In genomic region chr15:98655732-98656131, GRCh38 we compare ENCODE assay signal across 31 cellular contexts.
"Had no signal": no experiment of that assay in that cellular context is flagged by ENCODE, and none has a peak within 500 bp of the region (broad histone marks: within the 10 kb centered on the region; RNA-seq: fewer than 3 reads in every experiment).

No MANE protein-coding gene starts in this region.

- H3K9me2 ChIP-seq: SK-N-SH had no signal

- H3K9ac ChIP-seq: SK-N-SH had no signal

- H3K27me3 ChIP-seq: SJSA1 had no signal

- H3K9me3 ChIP-seq: SJSA1, SK-N-SH had no signal

- H3K27me3 Mint-ChIP-seq: activated naive CD8-positive, alpha-beta T cell had no signal

- H3K9me3 Mint-ChIP-seq: activated CD4-positive, alpha-beta T cell treated with anti-CD3 and anti-CD28 coated beads, Interleukin-2, amount 10 ng/mL, durations not matched to agents 7 days and 5 days; activated naive CD4-positive, alpha-beta T cell treated with anti-CD3 and anti-CD28 coated beads, Interleukin-2, amount 10 ng/mL, durations not matched to agents 7 days and 5 days; activated naive CD8-positive, alpha-beta T cell treated with anti-CD3 and anti-CD28 coated beads, Interleukin-2, amount 50 U/mL, for 24 hours; activated T-cell treated with anti-CD3 and anti-CD28 coated beads, Interleukin-2, amount 50 U/mL, for 24 hours; activated T-helper 2 cell treated with anti-CD3 and anti-CD28 coated beads, Interferon-gamma antibody, Interleukin-2, Interleukin-4, amounts not matched to agents 10 μg/mL and 5 μg/mL and 100 μg/mL, durations not matched to agents 14 hours and 24 hours and 36 hours; T-helper 1 cell treated with Interleukin-12 subunit alpha and Interleukin-12 subunit beta and Interleukin-4 antibody, amounts not matched to agents 30 μg/mL and 1 μg/mL, for 36 hours; T-helper 2 cell treated with Interferon-gamma antibody and Interleukin-4, amounts not matched to agents 5 μg/mL and 100 μg/mL, for 36 hours; WTC11 had no signal

- DNase-seq: activated CD4-positive, alpha-beta T cell treated with anti-CD3 and anti-CD28 coated beads for 36 hours; activated CD4-positive, alpha-beta T cell treated with anti-CD3 and anti-CD28 coated beads, Interleukin-2, amount 10 ng/mL, durations not matched to agents 7 days and 5 days; activated CD4-positive, alpha-beta T cell treated with anti-CD3 and anti-CD28 coated beads, Interleukin-2, amount 50 U/mL, for 48 hours; activated CD8-positive, alpha-beta T cell treated with anti-CD3 and anti-CD28 coated beads, Interleukin-2, amount 10 ng/mL, durations not matched to agents 7 days and 5 days; activated gamma-delta T cell treated with Interleukin-2 at 50 U/mL for 16 hours; activated naive CD4-positive, alpha-beta T cell treated with anti-CD3 and anti-CD28 coated beads, Interleukin-2, amount 10 ng/mL, durations not matched to agents 7 days and 5 days; activated naive CD8-positive, alpha-beta T cell treated with anti-CD3 and anti-CD28 coated beads, Interleukin-2, amount 50 U/mL, for 24 hours; activated T-cell treated with anti-CD3 and anti-CD28 coated beads, Interleukin-2, amount 50 U/mL, for 24 hours; anterior cingulate cortex; caudate nucleus; Karpas-422; KBM-7; NCI-H1105 treated with DMSO at 0.1 percent for 48 hours; NCI-H1436; NCI-H1694; NCI-H1930; NCI-H345; NCI-H524 treated with DMSO at 0.1 percent for 48 hours; NCI-H748 treated with DMSO at 0.1 percent for 48 hours; NK-92 treated with Interleukin-12 subunit alpha and Interleukin-12 subunit beta, amount 100 ng/mL, for 24 hours; PC-3; SHP77 treated with DMSO at 0.1 percent for 48 hours; SK-N-SH had no signal

- H3K27ac Mint-ChIP-seq: activated CD4-positive, alpha-beta T cell treated with anti-CD3 and anti-CD28 coated beads for 36 hours; activated CD4-positive, alpha-beta T cell treated with anti-CD3 and anti-CD28 coated beads, Interleukin-2, amount 10 ng/mL, durations not matched to agents 7 days and 5 days; activated CD8-positive, alpha-beta T cell treated with anti-CD3 and anti-CD28 coated beads, Interleukin-2, amount 10 ng/mL, durations not matched to agents 7 days and 5 days; activated naive CD4-positive, alpha-beta T cell treated with anti-CD3 and anti-CD28 coated beads, Interleukin-2, amount 10 ng/mL, durations not matched to agents 7 days and 5 days; activated naive CD8-positive, alpha-beta T cell; activated naive CD8-positive, alpha-beta T cell treated with anti-CD3 and anti-CD28 coated beads, Interleukin-2, amount 50 U/mL, for 24 hours; activated T-cell treated with anti-CD3 and anti-CD28 coated beads, Interleukin-2, amount 50 U/mL, for 24 hours; activated T-helper 2 cell treated with anti-CD3 and anti-CD28 coated beads, Interferon-gamma antibody, Interleukin-2, Interleukin-4, amounts not matched to agents 10 μg/mL and 5 μg/mL and 100 μg/mL, durations not matched to agents 14 hours and 24 hours and 36 hours; T-helper 1 cell treated with Interleukin-12 subunit alpha and Interleukin-12 subunit beta and Interleukin-4 antibody, amounts not matched to agents 30 μg/mL and 1 μg/mL, for 36 hours; T-helper 2 cell treated with Interferon-gamma antibody and Interleukin-4, amounts not matched to agents 5 μg/mL and 100 μg/mL, for 36 hours had no signal

- ATAC-seq: activated CD4-positive, alpha-beta T cell treated with anti-CD3 and anti-CD28 coated beads for 36 hours; activated CD4-positive, CD25-positive, alpha-beta regulatory T cell treated with anti-CD3 and anti-CD28 coated beads, Interleukin-2, amount 50 U/mL, for 24 hours; activated CD8-positive, alpha-beta T cell treated with anti-CD3 and anti-CD28 coated beads, Interleukin-2, amount 10 ng/mL, durations not matched to agents 7 days and 5 days; activated naive CD8-positive, alpha-beta T cell treated with anti-CD3 and anti-CD28 coated beads, Interleukin-2, amount 50 U/mL, for 24 hours; PC-3; WTC11 had no signal

- H3K27ac ChIP-seq: SJSA1 had no signal

- H3K4me3 Mint-ChIP-seq: activated CD4-positive, alpha-beta T cell treated with anti-CD3 and anti-CD28 coated beads for 36 hours; activated CD4-positive, alpha-beta T cell treated with anti-CD3 and anti-CD28 coated beads, Interleukin-2, amount 10 ng/mL, durations not matched to agents 7 days and 5 days; activated CD8-positive, alpha-beta T cell treated with anti-CD3 and anti-CD28 coated beads, Interleukin-2, amount 10 ng/mL, durations not matched to agents 7 days and 5 days; activated naive CD4-positive, alpha-beta T cell treated with anti-CD3 and anti-CD28 coated beads, Interleukin-2, amount 10 ng/mL, durations not matched to agents 7 days and 5 days; activated naive CD8-positive, alpha-beta T cell; activated naive CD8-positive, alpha-beta T cell treated with anti-CD3 and anti-CD28 coated beads, Interleukin-2, amount 50 U/mL, for 24 hours; activated T-cell treated with anti-CD3 and anti-CD28 coated beads, Interleukin-2, amount 50 U/mL, for 24 hours; brain; T-helper 1 cell treated with Interleukin-12 subunit alpha and Interleukin-12 subunit beta and Interleukin-4 antibody, amounts not matched to agents 30 μg/mL and 1 μg/mL, for 36 hours; T-helper 2 cell treated with Interferon-gamma antibody and Interleukin-4, amounts not matched to agents 5 μg/mL and 100 μg/mL, for 36 hours; WTC11 had no signal

- H3K4me3 ChIP-seq: SJSA1 had no signal

- H3K36me3 ChIP-seq: SJSA1 had no signal

- H3K4me2 ChIP-seq: SK-N-SH had no signal
